Comparison of ENCODE assay signal across 16 cellular contexts in genomic region chr11:122714021-122714420, GRCh38. TPM values are rescaled to one million over a fixed set of nuclear protein-coding genes. Genes with fewer than 3 reads are reported as not detected.
DNase-seq lines count a peak whose midpoint lies in the region; ATAC-seq and TF ChIP-seq lines count a peak whose summit lies in the region.
"Had no signal": no experiment of that assay in that cellular context is flagged by ENCODE, and none has a peak within 500 bp of the region (broad histone marks: within the 10 kb centered on the region; RNA-seq: fewer than 3 reads in every experiment).

No MANE protein-coding gene starts in this region.

- no peaks in the 10 kb centered on the region for H3K27me3 ChIP-seq in naive thymus-derived CD4-positive, alpha-beta T cell (ENCODE audit: control insufficient read depth in 2 of 2, insufficient read depth in 2 of 2, low read length in 2 of 2)
- H3K27me3 ChIP-seq in lower lobe of right lung (ENCODE audit: low read depth) = no peaks in the 10 kb centered on the region
- H3K27me3 ChIP-seq: testis had no signal

- H3K4me3 Mint-ChIP-seq in naive thymus-derived CD4-positive, alpha-beta T cell = no peak overlapping the region
- H3K4me3 Mint-ChIP-seq: activated naive CD8-positive, alpha-beta T cell treated with anti-CD3 and anti-CD28 coated beads, Interleukin-2, amount 10 ng/mL, durations not matched to agents 7 days and 5 days; CD4-positive, alpha-beta memory T cell; H9 had no signal

- H3K4me1 Mint-ChIP-seq in naive thymus-derived CD4-positive, alpha-beta T cell = peaks cover 25 to 78% (median 62%) of the 10 kb centered on the region in 7 donors

- no peak overlapping the region for H3K4me3 ChIP-seq in naive thymus-derived CD4-positive, alpha-beta T cell (ENCODE audit: low read length)
- H3K4me3 ChIP-seq in lower lobe of right lung = no peak overlapping the region
- H3K4me3 ChIP-seq: testis had no signal

- H3K4me1 ChIP-seq in naive thymus-derived CD4-positive, alpha-beta T cell (ENCODE audit: control insufficient read depth in 2 of 2, insufficient read depth in 2 of 2, low read length in 2 of 2) = peaks cover 10 to 15% of the 10 kb centered on the region in 2 donors
- H3K4me1 ChIP-seq in lower lobe of right lung = peaks cover 25% of the 10 kb centered on the region

- POLR2A ChIA-PET in naive thymus-derived CD4-positive, alpha-beta T cell (lab: Charles Lee) = interaction anchor here (1.1 to 3.3 kb wide), 2 partner anchors 14 to 18 kb away, joined by 3 to 17 read pairs; no protein-coding TSS in a partner anchor

- H3K36me3 Mint-ChIP-seq in naive thymus-derived CD4-positive, alpha-beta T cell = peaks cover 0 to 21% (median 6%) of the 10 kb centered on the region in 5 donors

- no peak for TF ChIP-seq CTCF in lower lobe of right lung (IDR thresholded peaks at IDR 0.05)

- intact Hi-C loops in naive thymus-derived CD4-positive, alpha-beta T cell (cut with micrococcal nuclease) = no loop called here
- intact Hi-C loops in lower lobe of right lung (cut with DNase I) = no loop called here

- DNase-seq in naive thymus-derived CD4-positive, alpha-beta T cell = no peak
- no peak for DNase-seq in lower lobe of right lung
- no peak for DNase-seq in NCI-H2196 (lab: John Stamatoyannopoulos, UW; ENCODE audit: unreplicated experiment)
- no peak for DNase-seq in cerebellar nuclear complex (lab: John Stamatoyannopoulos, UW)
- DNase-seq: activated naive CD8-positive, alpha-beta T cell treated with anti-CD3 and anti-CD28 coated beads, Interleukin-2, amount 10 ng/mL, durations not matched to agents 7 days and 5 days; CD4-positive, alpha-beta memory T cell; erythroblast; GDM1; H9; Karpas-422; NCI-H2029; testis had no signal

- no peaks in the 10 kb centered on the region for H3K36me3 ChIP-seq in naive thymus-derived CD4-positive, alpha-beta T cell (ENCODE audit: control insufficient read depth in 2 of 3, insufficient read depth in 3 of 3, low read length in 3 of 3)
- no peaks in the 10 kb centered on the region for H3K36me3 ChIP-seq in lower lobe of right lung

- ATAC-seq in GM18502 (IDR thresholded peaks at IDR 0.05; ENCODE audit: poor library complexity, unreplicated experiment) (peak; percentile 41), GM21529 (IDR thresholded peaks at IDR 0.05; ENCODE audit: unreplicated experiment) (peak; percentile 54), HG03442 (IDR thresholded peaks at IDR 0.05; ENCODE audit: unreplicated experiment) (peak; percentile 37), lower lobe of right lung (no peak), GM19324 (IDR thresholded peaks at IDR 0.05; ENCODE audit: low FRiP score, unreplicated experiment) (no peak)
- peak; percentile 13 for ATAC-seq in naive thymus-derived CD4-positive, alpha-beta T cell

- H3K27ac Mint-ChIP-seq in naive thymus-derived CD4-positive, alpha-beta T cell = no peak overlapping the region
- H3K27ac Mint-ChIP-seq: activated naive CD8-positive, alpha-beta T cell treated with anti-CD3 and anti-CD28 coated beads, Interleukin-2, amount 10 ng/mL, durations not matched to agents 7 days and 5 days; H9 had no signal

- peaks cover 0 to 1% (median 0%) of the 10 kb centered on the region in 11 donors for H3K9me3 Mint-ChIP-seq in naive thymus-derived CD4-positive, alpha-beta T cell
- H3K9me3 Mint-ChIP-seq: activated naive CD8-positive, alpha-beta T cell treated with anti-CD3 and anti-CD28 coated beads, Interleukin-2, amount 10 ng/mL, durations not matched to agents 7 days and 5 days; CD4-positive, alpha-beta memory T cell; H9 had no signal

- no peak overlapping the region for H3K27ac ChIP-seq in naive thymus-derived CD4-positive, alpha-beta T cell (ENCODE audit: low read depth, low read length)
- H3K27ac ChIP-seq in lower lobe of right lung = no peak overlapping the region
- H3K27ac ChIP-seq: testis had no signal

- H3K9me3 ChIP-seq in naive thymus-derived CD4-positive, alpha-beta T cell (ENCODE audit: control insufficient read depth in 2 of 3, low read length in 3 of 3) = no peaks in the 10 kb centered on the region
- H3K9me3 ChIP-seq in lower lobe of right lung = no peaks in the 10 kb centered on the region
- H3K9me3 ChIP-seq: testis had no signal

- CTCF ChIA-PET in naive thymus-derived CD4-positive, alpha-beta T cell (lab: Charles Lee) = no interaction called here

- H3K27me3 Mint-ChIP-seq in naive thymus-derived CD4-positive, alpha-beta T cell = peaks cover 0 to 6% (median 0%) of the 10 kb centered on the region in 5 donors
- H3K27me3 Mint-ChIP-seq: activated naive CD8-positive, alpha-beta T cell treated with anti-CD3 and anti-CD28 coated beads, Interleukin-2, amount 10 ng/mL, durations not matched to agents 7 days and 5 days; CD4-positive, alpha-beta memory T cell had no signal

RNA-seq across cellular contexts. Expression of gene UBASH3B, which starts 58.5 kb away (rescaled TPM):
- 10 to 100 TPM; 10.4 to 49.8 (median 43.2) TPM for total RNA-seq in naive thymus-derived CD4-positive, alpha-beta T cell
- 10 to 100 TPM; 10.3 to 18.7 TPM for polyA plus RNA-seq in naive thymus-derived CD4-positive, alpha-beta T cell
- 64.7 TPM for total RNA-seq in lower lobe of right lung

Comparison
In these comparisons a context has a peak if more than half of its experiments do, and no peak if none do; other contexts are left out.
1. ATAC-seq: peak in GM18502 (single experiment), GM21529 (single experiment), HG03442 (single experiment) and naive thymus-derived CD4-positive, alpha-beta T cell (single experiment); none in lower lobe of right lung (0 of 2) and GM19324 (single experiment).